ENCODE assay signal across 8 cellular contexts in genomic region chrX:154547245-154548027, GRCh38. TPM values are rescaled to one million over a fixed set of nuclear protein-coding genes. Genes with fewer than 3 reads are reported as not detected.
DNase-seq lines count a peak whose midpoint lies in the region; ATAC-seq, FAIRE-seq and TF ChIP-seq lines count a peak whose summit lies in the region.

A gene with protein sequence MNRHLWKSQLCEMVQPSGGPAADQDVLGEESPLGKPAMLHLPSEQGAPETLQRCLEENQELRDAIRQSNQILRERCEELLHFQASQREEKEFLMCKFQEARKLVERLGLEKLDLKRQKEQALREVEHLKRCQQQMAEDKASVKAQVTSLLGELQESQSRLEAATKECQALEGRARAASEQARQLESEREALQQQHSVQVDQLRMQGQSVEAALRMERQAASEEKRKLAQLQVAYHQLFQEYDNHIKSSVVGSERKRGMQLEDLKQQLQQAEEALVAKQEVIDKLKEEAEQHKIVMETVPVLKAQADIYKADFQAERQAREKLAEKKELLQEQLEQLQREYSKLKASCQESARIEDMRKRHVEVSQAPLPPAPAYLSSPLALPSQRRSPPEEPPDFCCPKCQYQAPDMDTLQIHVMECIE (plus strand): TSS chrX:154547620. CDS start chrX:154552003, 4,383 bp downstream.

- 2% methylated on average over 9 of the region's 69 CpGs for WGBS in HepG2 (ENCODE audit: low lambda C conversion rate)

- H3K9ac ChIP-seq in BLaER1 (peak within 1 kb of the TSS; percentile 85), HepG2 (ENCODE audit: insufficient read depth, low read depth, low read length) (peak within 1 kb of the TSS; percentile 79)

- H3K27me3 ChIP-seq in BLaER1 (peaks cover 47% of the 10 kb centered on the region), HepG2 (ENCODE audit: control insufficient read depth in 1 of 2, insufficient read depth in 2 of 2, low read length in 2 of 2) (no peaks in the 10 kb centered on the region; a peak in 1 of 5 replicates)

- in situ Hi-C loops in HepG2 (cut with HindIII; ENCODE audit: extremely low pct_ligation_motif_present, low pct_unique_long_range_greater_than_20kb) = loop anchor here (25.0 kb wide), 1 partner anchor 135 kb away; the partner anchor contains the start of genes DNASE1L1 and TAFAZZIN

- H2AFZ ChIP-seq in HepG2 (ENCODE audit: low read length) = no peak within 1 kb of the TSS

- peak; percentile 18 for FAIRE-seq in HepG2 (lab: Jason Lieb, UNC)

- H3K27ac ChIP-seq in BLaER1 (peak within 1 kb of the TSS; percentile 86), HepG2 (ENCODE audit: extremely low read length, insufficient read depth, low read length) (peak within 1 kb of the TSS; percentile 82)

- H3K36me3 ChIP-seq in BLaER1 = peaks cover 20% of the 10 kb centered on the region
- peaks cover 3 to 9% of the 10 kb centered on the region in 2 experiments; a peak in 2 of 5 replicates for H3K36me3 ChIP-seq in HepG2 (replicated peaks in 1 of 2; ENCODE audit: control insufficient read depth in 1 of 2, insufficient read depth in 2 of 2, low read length in 2 of 2)

- POLR2A ChIA-PET in HepG2 (lab: Yijun Ruan, JAX) = interaction anchor here (0.7 to 0.9 kb wide), 2 partner anchors 57 to 215 kb away, joined by 3 read pairs; partner anchors contain the start of genes DKC1 and SLC10A3

- H4K20me1 ChIP-seq in BLaER1 = peaks cover 58% of the 10 kb centered on the region
- H4K20me1 ChIP-seq in HepG2 (ENCODE audit: insufficient read depth, low read length) = peaks cover 28% of the 10 kb centered on the region

- H3K4me3 ChIP-seq in BLaER1 (peak within 1 kb of the TSS; percentile 79), HepG2 (replicated peaks in 1 of 3; ENCODE audit: insufficient read depth in 1 of 3, low read depth in 2 of 3, low read length in 3 of 3) (peak within 1 kb of the TSS; percentile 81 to 86 (median 85))

- intact Hi-C loops in HepG2 (cut with micrococcal nuclease; ENCODE audit: unreplicated experiment) = no loop called here

- H3K4me1 ChIP-seq in BLaER1 (peaks cover 54% of the 10 kb centered on the region), HepG2 (ENCODE audit: insufficient read depth, low read length) (peaks cover 31% of the 10 kb centered on the region)

- peaks cover 49% of the 10 kb centered on the region for H3K79me2 ChIP-seq in HepG2 (ENCODE audit: insufficient read depth, low read length)

- ATAC-seq in GM19351 (IDR thresholded peaks at IDR 0.05; ENCODE audit: unreplicated experiment) (peak; percentile 75), HG03520 (IDR thresholded peaks at IDR 0.05; ENCODE audit: unreplicated experiment) (peak; percentile 79), HepG2 (peak; percentile 81)

- no peak for TF ChIP-seq CTCF in HepG2 (CRISPR knock-in tag; IDR thresholded peaks at IDR 0.05)

- DNase-seq in NCI-H69 (lab: John Stamatoyannopoulos, UW) (peak; percentile 93), dedifferentiated amniotic fluid mesenchymal stem cell (ENCODE audit: extremely low spot score) (peak; percentile 88), HepG2 (ENCODE audit: low spot score) (peak; percentile 77)
- peak; percentile 82 for DNase-seq in activated CD4-positive, alpha-beta T cell treated with anti-CD3 and anti-CD28 coated beads, Interleukin-2, amount 50 U/mL, for 1 hour
- DNase-seq in stimulated activated CD4-positive, alpha-beta T cell treated with anti-CD3 and anti-CD28 coated beads, Interleukin-2, amount 100 ng/mL, for 48 hours = peak; percentile 78 to 82

- no peak; a peak in 1 of 4 replicates for TF ChIP-seq POLR2A in HepG2 (IDR thresholded peaks at IDR 0.05; ENCODE audit: insufficient read depth in 1 of 2, low read depth in 2 of 2, low read length in 2 of 2)

- CTCF ChIA-PET in HepG2 (lab: Yijun Ruan, JAX; ENCODE audit: low intra/inter-chr PET ratio, low total read pairs) = interaction anchor here (0.5 kb wide), 1 partner anchor 8 kb away, joined by 3 read pairs; no protein-coding TSS in a partner anchor

- no peak for TF ChIP-seq RAD21 in HepG2 (CRISPR knock-in tag; IDR thresholded peaks at IDR 0.05)

- TF ChIP-seq EP300 in HepG2 (IDR thresholded peaks at IDR 0.05; ENCODE audit: low read depth in 2 of 2, low read length in 2 of 2) (no peak), HepG2 (CRISPR knock-in tag; IDR thresholded peaks at IDR 0.05; ENCODE audit: borderline replicate concordance) (no peak)

- no TSS peak for BruUV-seq in HepG2 (replicated peaks; lab: Mats Ljungman, UMichigan)

- peaks cover 23% of the 10 kb centered on the region for H3K9me3 ChIP-seq in BLaER1
- H3K9me3 ChIP-seq in HepG2 (ENCODE audit: low read length) = no peaks in the 10 kb centered on the region

- H3K4me2 ChIP-seq in BLaER1 (peak within 1 kb of the TSS; percentile 84), HepG2 (ENCODE audit: low read depth, low read length) (peak within 1 kb of the TSS; percentile 89)

TF ChIP-seq in HepG2, 621 proteins besides CTCF, POLR2A, EP300 and RAD21 (continues in another document):
- TF ChIP-seq FOXP4 (CRISPR knock-in tag; IDR thresholded peaks at IDR 0.05) (peak; percentile 20; the same call in 1 of the 2 replicates), ZNF484 (CRISPR knock-in tag; IDR thresholded peaks at IDR 0.05; ENCODE audit: borderline replicate concordance, low read depth) (no peak), SNAPC5 (CRISPR knock-in tag; IDR thresholded peaks at IDR 0.05; ENCODE audit: borderline replicate concordance) (no peak), KMT2B (CRISPR knock-in tag; IDR thresholded peaks at IDR 0.05) (peak; percentile 40; the same call in 1 of the 2 replicates), MXD3 (CRISPR knock-in tag; IDR thresholded peaks at IDR 0.05) (0 out of 2 replicates have a peak, but pooled peaks have one; percentile 25), NPAS2 (CRISPR knock-in tag; IDR thresholded peaks at IDR 0.05; ENCODE audit: borderline replicate concordance) (no peak), ZNF256 (CRISPR knock-in tag; conservative IDR thresholded peaks at IDR 0.05) (no peak), RBFOX2 (IDR thresholded peaks at IDR 0.05; ENCODE audit: low read depth, low read length) (peak; percentile 76)

RNA-seq across cellular contexts. Expression of the gene that starts here (rescaled TPM):
- 26.5 and 30.6 TPM in 2 replicates for total RNA-seq in HepG2 (2016; rRNA removed; fragmentation: Illumina TruSeq; extraction: Trizol)
- 5.0 and 5.2 TPM in 2 replicates for total RNA-seq in HepG2 (2016; cell fraction: cytosol; rRNA removed; fragmentation: Illumina TruSeq; extraction: Trizol; ENCODE audit: low read depth)
- total RNA-seq in HepG2 (2016; cell fraction: insoluble cytoplasmic fraction; rRNA removed; fragmentation: Illumina TruSeq; extraction: Trizol) = 23.9 and 32.1 TPM in 2 replicates
- total RNA-seq in HepG2 (2016; cell fraction: membrane; rRNA removed; fragmentation: Illumina TruSeq; extraction: Trizol) = 8.3 and 8.6 TPM in 2 replicates
- 26.2 and 29.8 TPM in 2 replicates for total RNA-seq in HepG2 (2016; cell fraction: nucleus; rRNA removed; fragmentation: Illumina TruSeq; extraction: Trizol)
- 44.3 and 57.9 TPM in 2 replicates for polyA plus RNA-seq in HepG2 (2011; rRNA removed)
- polyA plus RNA-seq in HepG2 (2011; cell fraction: cytosol; rRNA removed) = 37.0 and 45.4 TPM in 2 replicates
- 220 and 234 TPM in 2 replicates for polyA plus RNA-seq in HepG2 (2011; cell fraction: nucleus; rRNA removed)
- 20.6 and 37.0 TPM in 2 replicates for polyA plus RNA-seq in HepG2 (2012)
- polyA plus RNA-seq in HepG2 (2016; cell fraction: cytosol; fragmentation: Illumina TruSeq; extraction: Trizol; ENCODE audit: low read depth) = 3.9 TPM in 2 replicates
- polyA plus RNA-seq in HepG2 (2016; cell fraction: insoluble cytoplasmic fraction; fragmentation: Illumina TruSeq; extraction: Trizol; ENCODE audit: low read depth) = 24.9 and 29.4 TPM in 2 replicates
- 6.6 and 6.7 TPM in 2 replicates for polyA plus RNA-seq in HepG2 (2016; cell fraction: membrane; fragmentation: Illumina TruSeq; extraction: Trizol; ENCODE audit: low read depth)
- 63.5 and 67.1 TPM in 2 replicates for polyA plus RNA-seq in HepG2 (2016; cell fraction: nucleus; fragmentation: Illumina TruSeq; extraction: Trizol; ENCODE audit: insufficient read depth, low read depth)
- 19.1 and 42.7 TPM in 2 replicates for polyA minus RNA-seq in HepG2 (2011; rRNA and poly(A)+ RNA removed; ENCODE audit: low replicate concordance)
- polyA minus RNA-seq in HepG2 (2011; cell fraction: cytosol; rRNA and poly(A)+ RNA removed) = 17.9 and 20.8 TPM in 2 replicates
- polyA minus RNA-seq in HepG2 (2011; cell fraction: nucleus; rRNA and poly(A)+ RNA removed) = 36.8 and 37.0 TPM in 2 replicates

Comparison
In these comparisons a context has a peak if more than half of its experiments do, and no peak if none do; other contexts are left out.
1. Peak in every context shown above with its lines: DNase-seq, ATAC-seq, H3K4me3 ChIP-seq and H3K27ac ChIP-seq.